8 cellular contexts compared by ENCODE assay signal in genomic region chr10:79399242-79399831, GRCh38. TPM values are rescaled to one million over a fixed set of nuclear protein-coding genes. Genes with fewer than 3 reads are reported as not detected.
DNase-seq lines count a peak whose midpoint lies in the region; ATAC-seq and TF ChIP-seq lines count a peak whose summit lies in the region.

No MANE protein-coding gene starts in this region.

- no peak overlapping the region for H3K4me3 ChIP-seq in BE2C (ENCODE audit: low read depth, low read length)
- H3K4me3 ChIP-seq in lung = no peak overlapping the region
- peak overlapping the region in 1 of 2 donors; percentile 27 for H3K4me3 ChIP-seq in tibial artery

- intact Hi-C loops in tibial artery (cut with DNase I; ENCODE audit: low total_unique reads) = no loop called here

- no peaks in the 10 kb centered on the region for H3K9me3 ChIP-seq in BE2C
- H3K9me3 ChIP-seq in lung (ENCODE audit: control insufficient read depth in 2 of 2, insufficient read depth in 1 of 2, low read length in 1 of 2) = no peaks in the 10 kb centered on the region
- no peaks in the 10 kb centered on the region for H3K9me3 ChIP-seq in tibial artery

- H3K27me3 ChIP-seq in BE2C (no peaks in the 10 kb centered on the region), lung (ENCODE audit: control insufficient read depth, insufficient read depth) (no peaks in the 10 kb centered on the region), tibial artery (no peaks in the 10 kb centered on the region)

- DNase-seq in BE2C = peak; percentile 58
- peak; percentile 59 for DNase-seq in NCI-H2227 treated with DMSO at 0.1 percent for 48 hours (lab: John Stamatoyannopoulos, UW)
- DNase-seq in ecto neural progenitor cell (ENCODE audit: low spot score) = peak; percentile 79
- DNase-seq in lung (ENCODE audit: low spot score) = peak; percentile 71
- DNase-seq in tibial artery = peak; percentile 94 to 96
- no peak for DNase-seq in NAMALWA (ENCODE audit: low spot score)

- 28 to 40% methylated on average over 13 of the region's 13 CpGs for WGBS in lung, 2 donors

- TF ChIP-seq CTCF in BE2C (IDR thresholded peaks at IDR 0.05; ENCODE audit: low read depth, low read length) = no peak
- TF ChIP-seq CTCF in lung (IDR thresholded peaks at IDR 0.05; ENCODE audit: control extremely low read depth, extremely low read depth) = no peak
- TF ChIP-seq CTCF in tibial artery (IDR thresholded peaks at IDR 0.05) = no peak

- no peaks in the 10 kb centered on the region for H3K36me3 ChIP-seq in BE2C
- H3K36me3 ChIP-seq in lung (ENCODE audit: control insufficient read depth in 2 of 2, insufficient read depth in 2 of 2, low read length in 2 of 2) = no peaks in the 10 kb centered on the region
- H3K36me3 ChIP-seq in tibial artery = peaks cover 0 to 3% (median 0%) of the 10 kb centered on the region in 3 donors

- H3K27ac ChIP-seq in lung (ENCODE audit: low read depth in 1 of 2, low read length in 1 of 2) = peak overlapping the region; percentile 81 to 84
- H3K27ac ChIP-seq in tibial artery = peak overlapping the region; percentile 88 to 89

- peaks cover 15% of the 10 kb centered on the region for H3K4me1 ChIP-seq in BE2C
- peaks cover 19 to 36% of the 10 kb centered on the region in 2 donors for H3K4me1 ChIP-seq in lung (ENCODE audit: control insufficient read depth in 2 of 2, insufficient read depth in 2 of 2, low read length in 2 of 2)
- peaks cover 5 to 81% (median 67%) of the 10 kb centered on the region in 4 donors for H3K4me1 ChIP-seq in tibial artery

- ATAC-seq in lung (ENCODE audit: insufficient read depth, low FRiP score) = peak; percentile 68
- ATAC-seq in GM18520 (IDR thresholded peaks at IDR 0.05; ENCODE audit: unreplicated experiment) = no peak
- no peak for ATAC-seq in GM21576 (IDR thresholded peaks at IDR 0.05; ENCODE audit: unreplicated experiment)

RNA-seq across cellular contexts. Expression of gene ZCCHC24, which starts 46.1 kb away (rescaled TPM):
- polyA plus RNA-seq in BE2C (2012; ENCODE audit: insufficient read depth, insufficient read length, low read depth) = 5.6 TPM
- total RNA-seq in lung = 10 to 100 TPM; 12.2 to 33.5 TPM
- polyA plus RNA-seq in lung = 10 to 100 TPM; 10.4 to 14.8 TPM

RNA-seq across cellular contexts. Expression of gene PPIF, which starts 52.1 kb away (rescaled TPM):
- 90.4 TPM for polyA plus RNA-seq in BE2C (2012; ENCODE audit: insufficient read depth, insufficient read length, low read depth)
- 10 to 100 TPM; 22.0 to 57.8 TPM for total RNA-seq in lung
- polyA plus RNA-seq in lung = 10 to 100 TPM; 21.7 to 96.8 TPM
